Comparison of ENCODE assay signal across 8 cellular contexts in genomic region chr9:136133191-136133958, GRCh38. TPM values are rescaled to one million over a fixed set of nuclear protein-coding genes. Genes with fewer than 3 reads are reported as not detected.
A peak's percentile ranks its signal among the peaks of the same experiment; 100 is the strongest.
DNase-seq lines count a peak whose midpoint lies in the region; ATAC-seq and TF ChIP-seq lines count a peak whose summit lies in the region.

No MANE protein-coding gene starts in this region.

- no peak overlapping the region for H3K4me3 ChIP-seq in epithelial cell of esophagus (ENCODE audit: low read length)

- POLR2A ChIA-PET in activated CD4-positive, alpha-beta memory T cell treated with anti-CD3 and anti-CD28 coated beads for 36 hours (lab: Charles Lee) = no interaction called here
- POLR2A ChIA-PET in activated CD4-positive, alpha-beta memory T cell treated with anti-CD3 and anti-CD28 coated beads, Interleukin-2, amount 10 ng/mL, durations not matched to agents 7 days and 5 days (lab: Charles Lee) = no interaction called here

- TF ChIP-seq CTCF in epithelial cell of esophagus (IDR thresholded peaks at IDR 0.05; ENCODE audit: insufficient read depth, low read depth, low read length, missing control alignments) (peak; percentile 16), nephron (IDR thresholded peaks at IDR 0.05; ENCODE audit: unreplicated experiment in 3 of 3) (peak; percentile 54 to 70 (median 66))

- H3K27ac Mint-ChIP-seq in activated CD4-positive, alpha-beta memory T cell treated with anti-CD3 and anti-CD28 coated beads for 36 hours = no peak overlapping the region
- H3K27ac Mint-ChIP-seq in activated CD4-positive, alpha-beta memory T cell treated with anti-CD3 and anti-CD28 coated beads, Interleukin-2, amount 10 ng/mL, durations not matched to agents 7 days and 5 days = no peak overlapping the region
- H3K27ac Mint-ChIP-seq in nephron = no peak overlapping the region

- peak; percentile 28 for DNase-seq in activated CD4-positive, alpha-beta memory T cell treated with anti-CD3 and anti-CD28 coated beads for 36 hours
- DNase-seq in activated CD4-positive, alpha-beta memory T cell treated with anti-CD3 and anti-CD28 coated beads, Interleukin-2, amount 10 ng/mL, durations not matched to agents 7 days and 5 days = no peak
- DNase-seq in RPMI8226 = peak; percentile 66
- DNase-seq in epithelial cell of esophagus (ENCODE audit: low read depth) = peak; percentile 24
- no peak for DNase-seq in NCI-H510A treated with DMSO at 0.1 percent for 48 hours (lab: John Stamatoyannopoulos, UW)
- DNase-seq in NK-92 (lab: John Stamatoyannopoulos, UW; ENCODE audit: unreplicated experiment) = no peak

- no peak overlapping the region for H3K4me3 Mint-ChIP-seq in activated CD4-positive, alpha-beta memory T cell treated with anti-CD3 and anti-CD28 coated beads for 36 hours
- H3K4me3 Mint-ChIP-seq in activated CD4-positive, alpha-beta memory T cell treated with anti-CD3 and anti-CD28 coated beads, Interleukin-2, amount 10 ng/mL, durations not matched to agents 7 days and 5 days = no peak overlapping the region
- H3K4me3 Mint-ChIP-seq in nephron = peak overlapping the region; percentile 37 to 77 (median 71)

- CTCF ChIA-PET in activated CD4-positive, alpha-beta memory T cell treated with anti-CD3 and anti-CD28 coated beads for 36 hours (lab: Charles Lee) = interaction anchor here (0.5 to 1.9 kb wide), 7 partner anchors 11 to 230 kb away, joined by 3 to 5 read pairs (median 3); partner anchors contain the start of gene DNLZ
- CTCF ChIA-PET in activated CD4-positive, alpha-beta memory T cell treated with anti-CD3 and anti-CD28 coated beads, Interleukin-2, amount 10 ng/mL, durations not matched to agents 7 days and 5 days (lab: Charles Lee) = no interaction called here

- no peaks in the 10 kb centered on the region for H3K36me3 Mint-ChIP-seq in activated CD4-positive, alpha-beta memory T cell treated with anti-CD3 and anti-CD28 coated beads for 36 hours
- no peaks in the 10 kb centered on the region for H3K36me3 Mint-ChIP-seq in activated CD4-positive, alpha-beta memory T cell treated with anti-CD3 and anti-CD28 coated beads, Interleukin-2, amount 10 ng/mL, durations not matched to agents 7 days and 5 days (ENCODE audit: low read depth)
- H3K36me3 Mint-ChIP-seq in nephron (ENCODE audit: low read depth) = no peaks in the 10 kb centered on the region

- H3K9me3 Mint-ChIP-seq in activated CD4-positive, alpha-beta memory T cell treated with anti-CD3 and anti-CD28 coated beads for 36 hours = no peaks in the 10 kb centered on the region
- no peaks in the 10 kb centered on the region for H3K9me3 Mint-ChIP-seq in activated CD4-positive, alpha-beta memory T cell treated with anti-CD3 and anti-CD28 coated beads, Interleukin-2, amount 10 ng/mL, durations not matched to agents 7 days and 5 days
- H3K9me3 Mint-ChIP-seq in nephron = no peaks in the 10 kb centered on the region

- peaks cover 32% of the 10 kb centered on the region for H3K27me3 Mint-ChIP-seq in activated CD4-positive, alpha-beta memory T cell treated with anti-CD3 and anti-CD28 coated beads for 36 hours
- peaks cover 23% of the 10 kb centered on the region for H3K27me3 Mint-ChIP-seq in activated CD4-positive, alpha-beta memory T cell treated with anti-CD3 and anti-CD28 coated beads, Interleukin-2, amount 10 ng/mL, durations not matched to agents 7 days and 5 days
- H3K27me3 Mint-ChIP-seq in nephron (ENCODE audit: low read depth) = peaks cover 75% of the 10 kb centered on the region

- no peak for ATAC-seq in GM19328 (IDR thresholded peaks at IDR 0.05; ENCODE audit: unreplicated experiment)

- intact Hi-C loops in activated CD4-positive, alpha-beta memory T cell treated with anti-CD3 and anti-CD28 coated beads for 36 hours (cut with micrococcal nuclease) = no loop called here

- H3K4me1 Mint-ChIP-seq in activated CD4-positive, alpha-beta memory T cell treated with anti-CD3 and anti-CD28 coated beads for 36 hours (ENCODE audit: low read depth) = peaks cover 8% of the 10 kb centered on the region
- peaks cover 2% of the 10 kb centered on the region for H3K4me1 Mint-ChIP-seq in activated CD4-positive, alpha-beta memory T cell treated with anti-CD3 and anti-CD28 coated beads, Interleukin-2, amount 10 ng/mL, durations not matched to agents 7 days and 5 days
- no peaks in the 10 kb centered on the region for H3K4me1 Mint-ChIP-seq in nephron

RNA-seq across cellular contexts. Expression of gene TMEM250, which starts 14.7 kb away (rescaled TPM):
- total RNA-seq in activated CD4-positive, alpha-beta memory T cell treated with anti-CD3 and anti-CD28 coated beads for 36 hours = 10 to 100 TPM; 28.0 to 28.4 TPM
- 10 to 100 TPM; 47.0 to 49.0 TPM for total RNA-seq in activated CD4-positive, alpha-beta memory T cell treated with anti-CD3 and anti-CD28 coated beads, Interleukin-2, amount 10 ng/mL, durations not matched to agents 7 days and 5 days

RNA-seq across cellular contexts. Expression of gene NACC2, which starts 38.3 kb away (rescaled TPM):
- total RNA-seq in activated CD4-positive, alpha-beta memory T cell treated with anti-CD3 and anti-CD28 coated beads for 36 hours = 1 to 10 TPM; 8.1 to 8.5 TPM
- total RNA-seq in activated CD4-positive, alpha-beta memory T cell treated with anti-CD3 and anti-CD28 coated beads, Interleukin-2, amount 10 ng/mL, durations not matched to agents 7 days and 5 days = 1 to 10 TPM; 8.1 to 8.7 TPM

Comparison
In these comparisons a context has a peak if more than half of its experiments do, and no peak if none do; other contexts are left out.
1. DNase-seq: peak in activated CD4-positive, alpha-beta memory T cell treated with anti-CD3 and anti-CD28 coated beads for 36 hours (single experiment), RPMI8226 (single experiment) and epithelial cell of esophagus (single experiment); none in activated CD4-positive, alpha-beta memory T cell treated with anti-CD3 and anti-CD28 coated beads, Interleukin-2, amount 10 ng/mL, durations not matched to agents 7 days and 5 days (single experiment), NCI-H510A treated with DMSO at 0.1 percent for 48 hours (single experiment) and NK-92 (single experiment).
2. H3K4me3 Mint-ChIP-seq: peak in nephron (3 of 3); none in activated CD4-positive, alpha-beta memory T cell treated with anti-CD3 and anti-CD28 coated beads for 36 hours (single experiment) and activated CD4-positive, alpha-beta memory T cell treated with anti-CD3 and anti-CD28 coated beads, Interleukin-2, amount 10 ng/mL, durations not matched to agents 7 days and 5 days (single experiment).